In the genomic region with DNA sequence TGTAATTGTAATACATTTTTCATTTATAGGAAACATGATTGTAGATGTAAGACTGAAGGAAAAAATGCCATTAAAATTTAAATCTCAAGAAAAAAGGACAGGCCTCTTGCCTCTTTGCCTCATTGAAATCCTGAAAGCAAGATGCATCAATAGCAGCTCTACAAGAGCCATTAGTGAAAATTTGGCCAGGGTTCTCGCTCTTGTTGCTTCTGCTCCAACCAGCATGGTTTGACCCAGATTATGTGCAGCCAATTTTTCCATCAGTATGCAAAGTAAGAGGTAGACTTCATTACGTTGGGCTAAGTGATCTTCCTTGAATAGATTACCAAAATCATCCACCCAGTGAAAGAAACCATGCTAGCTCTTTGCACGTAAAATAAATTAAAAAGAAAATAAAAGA, we compare ENCODE assay signal across 1 cellular context.
TF ChIP-seq lines count a peak whose summit lies in the region.

No MANE protein-coding gene starts in this region.

TF ChIP-seq in K562, 482 proteins besides CTCF, POLR2A, EP300 and RAD21 (continued from another document):
- no peak for TF ChIP-seq POU5F1 (IDR thresholded peaks at IDR 0.05; ENCODE audit: borderline replicate concordance, low read depth, low read length, partially characterized antibody)
- TF ChIP-seq SMAD1 (IDR thresholded peaks at IDR 0.05; ENCODE audit: low read depth, low read length, partially characterized antibody): no peak
- no peak for TF ChIP-seq TSC22D4 (tag; IDR thresholded peaks at IDR 0.05)
- TF ChIP-seq, protein P1, sequence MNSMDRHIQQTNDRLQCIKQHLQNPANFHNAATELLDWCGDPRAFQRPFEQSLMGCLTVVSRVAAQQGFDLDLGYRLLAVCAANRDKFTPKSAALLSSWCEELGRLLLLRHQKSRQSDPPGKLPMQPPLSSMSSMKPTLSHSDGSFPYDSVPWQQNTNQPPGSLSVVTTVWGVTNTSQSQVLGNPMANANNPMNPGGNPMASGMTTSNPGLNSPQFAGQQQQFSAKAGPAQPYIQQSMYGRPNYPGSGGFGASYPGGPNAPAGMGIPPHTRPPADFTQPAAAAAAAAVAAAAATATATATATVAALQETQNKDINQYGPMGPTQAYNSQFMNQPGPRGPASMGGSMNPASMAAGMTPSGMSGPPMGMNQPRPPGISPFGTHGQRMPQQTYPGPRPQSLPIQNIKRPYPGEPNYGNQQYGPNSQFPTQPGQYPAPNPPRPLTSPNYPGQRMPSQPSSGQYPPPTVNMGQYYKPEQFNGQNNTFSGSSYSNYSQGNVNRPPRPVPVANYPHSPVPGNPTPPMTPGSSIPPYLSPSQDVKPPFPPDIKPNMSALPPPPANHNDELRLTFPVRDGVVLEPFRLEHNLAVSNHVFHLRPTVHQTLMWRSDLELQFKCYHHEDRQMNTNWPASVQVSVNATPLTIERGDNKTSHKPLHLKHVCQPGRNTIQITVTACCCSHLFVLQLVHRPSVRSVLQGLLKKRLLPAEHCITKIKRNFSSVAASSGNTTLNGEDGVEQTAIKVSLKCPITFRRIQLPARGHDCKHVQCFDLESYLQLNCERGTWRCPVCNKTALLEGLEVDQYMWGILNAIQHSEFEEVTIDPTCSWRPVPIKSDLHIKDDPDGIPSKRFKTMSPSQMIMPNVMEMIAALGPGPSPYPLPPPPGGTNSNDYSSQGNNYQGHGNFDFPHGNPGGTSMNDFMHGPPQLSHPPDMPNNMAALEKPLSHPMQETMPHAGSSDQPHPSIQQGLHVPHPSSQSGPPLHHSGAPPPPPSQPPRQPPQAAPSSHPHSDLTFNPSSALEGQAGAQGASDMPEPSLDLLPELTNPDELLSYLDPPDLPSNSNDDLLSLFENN (IDR thresholded peaks at IDR 0.05; ENCODE audit: low read depth in 2 of 2, low read length in 2 of 2): no peak
- TF ChIP-seq ILK (tag; IDR thresholded peaks at IDR 0.05; ENCODE audit: borderline replicate concordance, low read depth): no peak
- TF ChIP-seq KDM4B (IDR thresholded peaks at IDR 0.05; ENCODE audit: borderline replicate concordance in 2 of 2, low read depth in 1 of 2): no peak
- no peak for TF ChIP-seq NR2F6 (CRISPR knock-in tag; IDR thresholded peaks at IDR 0.05)
- no peak for TF ChIP-seq MCM5 (IDR thresholded peaks at IDR 0.05; ENCODE audit: low read depth)
- no peak for TF ChIP-seq KLF16 (IDR thresholded peaks at IDR 0.05)
- TF ChIP-seq TCFL5 (CRISPR knock-in tag; conservative IDR thresholded peaks at IDR 0.05): no peak
- no peak for TF ChIP-seq ZZZ3 (IDR thresholded peaks at IDR 0.05)
- TF ChIP-seq, protein P2, sequence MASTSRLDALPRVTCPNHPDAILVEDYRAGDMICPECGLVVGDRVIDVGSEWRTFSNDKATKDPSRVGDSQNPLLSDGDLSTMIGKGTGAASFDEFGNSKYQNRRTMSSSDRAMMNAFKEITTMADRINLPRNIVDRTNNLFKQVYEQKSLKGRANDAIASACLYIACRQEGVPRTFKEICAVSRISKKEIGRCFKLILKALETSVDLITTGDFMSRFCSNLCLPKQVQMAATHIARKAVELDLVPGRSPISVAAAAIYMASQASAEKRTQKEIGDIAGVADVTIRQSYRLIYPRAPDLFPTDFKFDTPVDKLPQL (IDR thresholded peaks at IDR 0.05; ENCODE audit: extremely low read depth, insufficient read length): no peak
